In the genomic region with DNA sequence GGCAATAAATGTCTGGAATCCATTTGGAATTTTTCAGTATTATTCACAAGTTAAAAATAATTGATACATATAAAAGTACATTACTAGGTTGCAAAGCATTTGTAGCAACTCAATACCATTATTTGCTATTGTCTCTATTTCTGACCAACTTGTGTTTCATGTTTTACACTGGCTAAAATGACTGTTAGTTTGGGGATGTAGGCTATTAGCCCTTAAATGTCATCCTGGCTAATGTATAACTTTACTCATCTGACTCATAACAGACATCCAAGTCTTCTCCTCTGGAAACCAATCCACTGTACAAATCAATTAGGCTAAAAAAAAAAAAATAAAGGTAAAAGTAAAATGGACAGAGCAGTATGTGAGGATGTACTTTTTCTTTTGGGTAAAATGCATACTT, we compare ENCODE assay signal across 13 cellular contexts. TPM values are rescaled to one million over a fixed set of nuclear protein-coding genes. Genes with fewer than 3 reads are reported as not detected.
DNase-seq lines count a peak whose midpoint lies in the region; ATAC-seq and FAIRE-seq lines count a peak whose summit lies in the region.
"Had no signal": no experiment of that assay in that cellular context is flagged by ENCODE, and none has a peak within 500 bp of the region (broad histone marks: within the 10 kb centered on the region; RNA-seq: fewer than 3 reads in every experiment).

No MANE protein-coding gene starts in this region.

- H3K9me3 ChIP-seq in SJCRH30 (replicated peaks): no peaks in the 10 kb centered on the region
- H3K9me3 ChIP-seq: testis had no signal

- FAIRE-seq in GM18507 (lab: Jason Lieb, UNC): peak; percentile 65
- peak; percentile 89 for FAIRE-seq in islet of Langerhans (lab: Jason Lieb, UNC)

- no peak overlapping the region for H3K4me3 ChIP-seq in SJCRH30
- H3K4me3 ChIP-seq: SK-N-MC, testis had no signal

- no peaks in the 10 kb centered on the region for H3K36me3 ChIP-seq in SJCRH30

- peaks cover 4% of the 10 kb centered on the region; the same call in 1 of the 2 replicates for H3K4me1 ChIP-seq in SJCRH30
- H3K4me1 ChIP-seq: testis had no signal

- ATAC-seq in GM21825 (IDR thresholded peaks at IDR 0.05; ENCODE audit: unreplicated experiment): peak; percentile 53
- ATAC-seq in HG03442 (IDR thresholded peaks at IDR 0.05; ENCODE audit: unreplicated experiment): peak; percentile 52

- no peaks in the 10 kb centered on the region for H3K27me3 ChIP-seq in SJCRH30
- H3K27me3 ChIP-seq: testis had no signal

- no peak overlapping the region for H3K27ac ChIP-seq in SJCRH30
- H3K27ac ChIP-seq: epithelial cell of prostate, SK-N-MC, testis had no signal

- no peak for DNase-seq in GM18507 (ENCODE audit: extremely low spot score, insufficient read length, low read depth)
- no peak for DNase-seq in SJCRH30
- no peak for DNase-seq in NCI-H345 (lab: John Stamatoyannopoulos, UW)
- DNase-seq in NCI-H82 treated with DMSO at 0.1 percent for 48 hours (lab: John Stamatoyannopoulos, UW; ENCODE audit: unreplicated experiment): no peak
- no peak for DNase-seq in putamen (ENCODE audit: low spot score)
- DNase-seq: NCI-H510A; stimulated activated CD4-positive, alpha-beta T cell treated with anti-CD3 and anti-CD28 coated beads, Interleukin-4, amount 100 ng/mL, for 24 hours; testis had no signal

RNA-seq across cellular contexts. Expression of a gene that starts 20.7 kb away (rescaled TPM):
- 10.1 and 12.8 TPM in 2 replicates for total RNA-seq in SJCRH30 (2014; rRNA removed; shearing (Covaris generic))
